In genomic region chrX:139826065-139827044, GRCh38 we compare ENCODE assay signal across 12 cellular contexts.
DNase-seq lines count a peak whose midpoint lies in the region; ATAC-seq, FAIRE-seq and TF ChIP-seq lines count a peak whose summit lies in the region.
"Had no signal": no experiment of that assay in that cellular context is flagged by ENCODE, and none has a peak within 500 bp of the region (broad histone marks: within the 10 kb centered on the region; RNA-seq: fewer than 3 reads in every experiment).

No MANE protein-coding gene starts in this region.

- peaks cover 6% of the 10 kb centered on the region for H3K4me1 ChIP-seq in keratinocyte (ENCODE audit: control insufficient read depth, extremely low read depth, insufficient read depth, low read length)
- peaks cover 0 to 8% of the 10 kb centered on the region in 2 donors for H3K4me1 ChIP-seq in right atrium auricular region

- H3K9ac ChIP-seq in keratinocyte (ENCODE audit: control insufficient read depth, extremely low read depth, insufficient read depth, low read length), result no peak overlapping the region

- no peaks in the 10 kb centered on the region for H3K27me3 ChIP-seq in H7 (ENCODE audit: control insufficient read depth, insufficient read depth, low read length)
- no peaks in the 10 kb centered on the region for H3K27me3 ChIP-seq in keratinocyte (ENCODE audit: control insufficient read depth, extremely low read depth, insufficient read depth, low read length)
- no peaks in the 10 kb centered on the region for H3K27me3 ChIP-seq in right atrium auricular region

- H3K27ac ChIP-seq in keratinocyte (ENCODE audit: control insufficient read depth, insufficient read depth, low read length), result no peak overlapping the region
- H3K27ac ChIP-seq in right atrium auricular region, result no peak overlapping the region

- no peaks in the 10 kb centered on the region for H3K79me2 ChIP-seq in keratinocyte (ENCODE audit: control insufficient read depth, insufficient read depth, low read length)

- H3K9me1 ChIP-seq in keratinocyte (ENCODE audit: control insufficient read depth, extremely low read depth, insufficient read depth, low read length), result no peaks in the 10 kb centered on the region

- H3K4me2 ChIP-seq in keratinocyte (ENCODE audit: control insufficient read depth, extremely low read depth, insufficient read depth, low read depth, low read length), result peak overlapping the region; percentile 3

- H3K36me3 ChIP-seq in H7 (replicated peaks; ENCODE audit: control insufficient read depth, insufficient read depth, low read length), result no peaks in the 10 kb centered on the region
- H3K36me3 ChIP-seq in keratinocyte (ENCODE audit: control insufficient read depth in 2 of 2, extremely low read depth in 1 of 2, insufficient read depth in 2 of 2, low read length in 2 of 2), result no peaks in the 10 kb centered on the region
- no peaks in the 10 kb centered on the region for H3K36me3 ChIP-seq in right atrium auricular region

- H3K9me3 ChIP-seq in keratinocyte (ENCODE audit: control insufficient read depth, low read depth, low read length) (no peaks in the 10 kb centered on the region), right atrium auricular region (no peaks in the 10 kb centered on the region)

- H3K4me3 ChIP-seq in AG09309 (ENCODE audit: control insufficient read depth, low read depth, low read length) (no peak overlapping the region), H7 (ENCODE audit: insufficient read depth, low read depth, low read length) (no peak overlapping the region), keratinocyte (ENCODE audit: control insufficient read depth in 2 of 3, extremely low read depth in 1 of 3, insufficient read depth in 2 of 3, low read depth in 1 of 3, low read length in 3 of 3) (no peak overlapping the region), right atrium auricular region (no peak overlapping the region)

- DNase-seq in AG09309 (ENCODE audit: low read depth) (peak; percentile 47), H7 (peak; percentile 16), amniotic epithelial cell (ENCODE audit: low read depth) (peak; percentile 41), keratinocyte (ENCODE audit: low read depth, low spot score) (peak; percentile 15), mucosa of gallbladder (ENCODE audit: low spot score) (no peak), hypothalamus (lab: John Stamatoyannopoulos, UW) (no peak), right atrium auricular region (ENCODE audit: low spot score) (no peak)
- DNase-seq: activated T-cell treated with anti-CD3 and anti-CD28 coated beads for 4 hours, kidney, NCI-H226, retina had no signal

- H2AFZ ChIP-seq in keratinocyte (ENCODE audit: control insufficient read depth, low read length), result no peak overlapping the region

- no peak for TF ChIP-seq CTCF in AG09309 (IDR thresholded peaks at IDR 0.05; ENCODE audit: control insufficient read depth, insufficient read depth, low read depth, low read length, missing control alignments)
- no peak for TF ChIP-seq CTCF in keratinocyte (optimal IDR thresholded peaks at IDR 0.05 in 1 of 3, IDR thresholded peaks at IDR 0.05 in 1 of 3, conservative IDR thresholded peaks at IDR 0.05 in 1 of 3; ENCODE audit: extremely low read depth in 1 of 3, insufficient read depth in 2 of 3, low read length in 3 of 3)
- TF ChIP-seq CTCF in right atrium auricular region (IDR thresholded peaks at IDR 0.05), result no peak

- H4K20me1 ChIP-seq in keratinocyte (ENCODE audit: control insufficient read depth, extremely low read depth, insufficient read depth, low read length), result no peaks in the 10 kb centered on the region

- no peak for FAIRE-seq in keratinocyte (lab: Jason Lieb, UNC)
- FAIRE-seq: kidney had no signal

- dilution Hi-C loops in keratinocyte (cut with MboI; ENCODE audit: extremely low pct_ligation_motif_present, low sequenced_read_pairs), result no loop called here

- no peak for ATAC-seq in HG02970 (IDR thresholded peaks at IDR 0.05; ENCODE audit: low FRiP score, unreplicated experiment)

Comparison
In these comparisons a context has a peak if more than half of its experiments do, and no peak if none do; other contexts are left out.
1. DNase-seq: peak in AG09309 (single experiment), H7 (single experiment), amniotic epithelial cell (single experiment) and keratinocyte (single experiment); none in mucosa of gallbladder (single experiment), hypothalamus (0 of 51) and right atrium auricular region (single experiment).